ENCODE assay signal across 17 cellular contexts in the genomic region with DNA sequence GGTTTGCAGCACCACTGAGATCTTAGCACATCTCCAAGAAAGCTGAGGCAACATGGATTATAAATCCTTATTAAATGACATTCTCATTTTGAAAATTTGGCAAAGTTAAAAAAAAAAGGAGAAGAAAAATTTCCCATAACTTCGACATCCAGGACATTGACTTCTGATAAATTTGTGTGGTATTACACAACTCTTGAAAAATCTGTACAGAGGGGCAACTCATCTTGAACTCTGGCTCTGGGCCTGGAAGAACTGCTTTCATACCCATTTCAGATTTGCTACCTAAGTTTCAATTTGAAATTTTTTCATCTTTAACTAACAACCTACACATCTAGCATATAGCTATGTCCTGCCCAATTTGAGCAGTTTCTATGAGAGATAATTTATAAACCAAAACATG.
DNase-seq lines count a peak whose midpoint lies in the region; ATAC-seq and TF ChIP-seq lines count a peak whose summit lies in the region.
"Had no signal": no experiment of that assay in that cellular context is flagged by ENCODE, and none has a peak within 500 bp of the region (broad histone marks: within the 10 kb centered on the region; RNA-seq: fewer than 3 reads in every experiment).

No MANE protein-coding gene starts in this region.

- TF ChIP-seq POLR2A in right lobe of liver (IDR thresholded peaks at IDR 0.05), result no peak

- H3K27me3 ChIP-seq in ACC112 (ENCODE audit: insufficient read depth, low read length) (no peaks in the 10 kb centered on the region), adipocyte (replicated peaks; ENCODE audit: control insufficient read depth, insufficient read depth, low read length) (no peaks in the 10 kb centered on the region), right lobe of liver (no peaks in the 10 kb centered on the region), osteoblast (ENCODE audit: insufficient read depth, low read length) (no peaks in the 10 kb centered on the region)
- H3K27me3 ChIP-seq: BLaER1 treated with 17β-estradiol and CSF1 and Interleukin-3, amounts not matched to agents 10 nM and 100 nM had no signal

- no peak for TF ChIP-seq CTCF in right lobe of liver (IDR thresholded peaks at IDR 0.05)
- TF ChIP-seq CTCF in osteoblast (IDR thresholded peaks at IDR 0.05; ENCODE audit: extremely low read depth, low read depth, low read length), result no peak

- intact Hi-C loops in right lobe of liver (cut with DNase I), result no loop called here

- WGBS in right lobe of liver (ENCODE audit: insufficient coverage, low coverage, low lambda C conversion rate, missing lambda C conversion rate), result 7% methylated on average over 1 of the region's 1 CpG

- H3K4me1 ChIP-seq in ACC112 (ENCODE audit: control insufficient read depth, insufficient read depth, low read length, unreplicated experiment) (peaks cover 13% of the 10 kb centered on the region), adipocyte (ENCODE audit: control insufficient read depth, insufficient read depth, low read length) (peaks cover 17% of the 10 kb centered on the region), right lobe of liver (peaks cover 0 to 46% (median 21%) of the 10 kb centered on the region in 4 donors), osteoblast (ENCODE audit: insufficient read depth, low read length) (no peaks in the 10 kb centered on the region)
- H3K4me1 ChIP-seq: BLaER1 treated with 17β-estradiol and CSF1 and Interleukin-3, amounts not matched to agents 10 nM and 100 nM had no signal

- H3K36me3 ChIP-seq in ACC112 (ENCODE audit: insufficient read depth, low read length) (no peaks in the 10 kb centered on the region), adipocyte (ENCODE audit: control insufficient read depth, insufficient read depth, low read length, severe bottlenecking) (no peaks in the 10 kb centered on the region), right lobe of liver (no peaks in the 10 kb centered on the region), osteoblast (ENCODE audit: insufficient read depth, low read length) (no peaks in the 10 kb centered on the region)
- H3K36me3 ChIP-seq: BLaER1 treated with 17β-estradiol and CSF1 and Interleukin-3, amounts not matched to agents 10 nM and 100 nM; HAP-1 had no signal

- H3K9ac ChIP-seq in adipocyte (ENCODE audit: low read length), result peak overlapping the region; percentile 46
- H3K9ac ChIP-seq: BLaER1 treated with 17β-estradiol and CSF1 and Interleukin-3, amounts not matched to agents 10 nM and 100 nM had no signal

- peak; percentile 70 to 88 (median 72) for ATAC-seq in right lobe of liver
- no peak for ATAC-seq in GM21619 (IDR thresholded peaks at IDR 0.05; ENCODE audit: unreplicated experiment)
- ATAC-seq: CD8-positive, alpha-beta T cell; GM12878 had no signal

- H3K4me3 ChIP-seq in ACC112 (ENCODE audit: low read depth, low read length), result no peak overlapping the region
- H3K4me3 ChIP-seq in adipocyte (ENCODE audit: low read length), result no peak overlapping the region
- H3K4me3 ChIP-seq in right lobe of liver, result no peak overlapping the region
- no peak overlapping the region for H3K4me3 ChIP-seq in osteoblast (ENCODE audit: insufficient read depth, low read length)
- H3K4me3 ChIP-seq: BLaER1 treated with 17β-estradiol and CSF1 and Interleukin-3, amounts not matched to agents 10 nM and 100 nM; GM12878; HAP-1 had no signal

- DNase-seq in adipocyte (ENCODE audit: low read depth), result peak; percentile 32
- DNase-seq in iris pigment epithelial cell (ENCODE audit: low read depth), result peak; percentile 40
- DNase-seq in right lobe of liver, result no peak
- no peak for DNase-seq in NCI-H1417 (lab: John Stamatoyannopoulos, UW)
- no peak for DNase-seq in NCI-H345 treated with DMSO at 0.1 percent for 48 hours (lab: John Stamatoyannopoulos, UW; ENCODE audit: unreplicated experiment)
- no peak for DNase-seq in osteoblast (ENCODE audit: insufficient read length, low spot score, missing footprints)
- DNase-seq: 8988T; CD8-positive, alpha-beta T cell; DMS 273 treated with DMSO at 0.1 percent for 48 hours; DND-41; EL had no signal

- H3K4me2 ChIP-seq in osteoblast (ENCODE audit: insufficient read depth, low read length), result no peak overlapping the region
- H3K4me2 ChIP-seq: BLaER1 treated with 17β-estradiol and CSF1 and Interleukin-3, amounts not matched to agents 10 nM and 100 nM had no signal

- no peaks in the 10 kb centered on the region for H3K79me2 ChIP-seq in ACC112 (ENCODE audit: control insufficient read depth, insufficient read depth, low read length, unreplicated experiment)
- no peaks in the 10 kb centered on the region for H3K79me2 ChIP-seq in osteoblast (ENCODE audit: insufficient read depth, low read length)

- H2AFZ ChIP-seq in ACC112 (ENCODE audit: low read length, unreplicated experiment) (no peak overlapping the region), osteoblast (ENCODE audit: low read length) (no peak overlapping the region)

- peak overlapping the region; percentile 34; the same call in 1 of the 2 replicates for H3K27ac ChIP-seq in ACC112 (ENCODE audit: low read depth, low read length)
- peak overlapping the region; percentile 15 to 61 (median 61) for H3K27ac ChIP-seq in right lobe of liver
- no peak overlapping the region for H3K27ac ChIP-seq in osteoblast (ENCODE audit: low read depth, low read length)
- H3K27ac ChIP-seq: BLaER1 treated with 17β-estradiol and CSF1 and Interleukin-3, amounts not matched to agents 10 nM and 100 nM; HL-60 had no signal

- H3K9me3 ChIP-seq in adipocyte (ENCODE audit: control insufficient read depth, low read length) (no peaks in the 10 kb centered on the region), right lobe of liver (no peaks in the 10 kb centered on the region), osteoblast (ENCODE audit: low read depth, low read length) (no peaks in the 10 kb centered on the region)
- H3K9me3 ChIP-seq: HAP-1 had no signal

- H4K20me1 ChIP-seq in osteoblast (ENCODE audit: insufficient read depth, low read length), result no peaks in the 10 kb centered on the region
- H4K20me1 ChIP-seq: BLaER1 treated with 17β-estradiol and CSF1 and Interleukin-3, amounts not matched to agents 10 nM and 100 nM had no signal

Comparison
In these comparisons a context has a peak if more than half of its experiments do, and no peak if none do; other contexts are left out.
1. DNase-seq: peak in adipocyte (single experiment) and iris pigment epithelial cell (single experiment); none in right lobe of liver (0 of 3), NCI-H1417 (0 of 3), NCI-H345 treated with DMSO at 0.1 percent for 48 hours (single experiment) and osteoblast (single experiment).